In the genomic region with DNA sequence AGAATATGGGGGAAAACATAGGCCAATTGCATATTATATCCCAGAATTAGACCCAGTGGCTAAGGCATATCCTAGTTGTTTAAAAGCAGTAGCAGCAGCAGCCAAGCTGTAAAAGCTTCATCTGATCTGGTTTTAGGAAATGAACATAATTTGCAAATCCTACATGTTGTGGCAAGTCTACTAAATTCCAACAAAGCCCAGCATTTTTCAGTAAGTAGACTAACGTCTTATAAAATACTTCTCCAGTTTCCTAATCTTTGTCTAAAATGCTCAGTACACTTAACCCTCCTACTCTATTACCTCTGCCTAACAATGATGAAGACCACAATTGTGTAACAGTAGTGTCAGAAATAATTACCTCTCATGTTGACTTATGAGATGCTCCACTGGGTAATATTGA, we compare ENCODE assay signal across 16 cellular contexts.
"Had no signal": no experiment of that assay in that cellular context is flagged by ENCODE, and none has a peak within 500 bp of the region (broad histone marks: within the 10 kb centered on the region; RNA-seq: fewer than 3 reads in every experiment).

No MANE protein-coding gene starts in this region.

- H3K4me3 ChIP-seq: MG63 had no signal

- H3K9me3 ChIP-seq: SK-N-SH had no signal

- DNase-seq: KBM-7, MG63, NCI-H1092, NCI-H1436 treated with DMSO at 0.1 percent for 48 hours, NCI-H1694, NCI-H187 treated with DMSO at 0.1 percent for 48 hours, NCI-H2029 treated with DMSO at 0.1 percent for 48 hours, NCI-H2171, NCI-H226, NCI-H510A, NCI-H524 treated with DMSO at 0.1 percent for 48 hours, NCI-H774, SHP77, SK-N-SH, SW 1271 had no signal

- H3K36me3 ChIP-seq: MG63 had no signal

- H3K27ac ChIP-seq: RWPE1 had no signal

- H3K27me3 ChIP-seq: MG63 had no signal
